8 cellular contexts compared by ENCODE assay signal in the genomic region with DNA sequence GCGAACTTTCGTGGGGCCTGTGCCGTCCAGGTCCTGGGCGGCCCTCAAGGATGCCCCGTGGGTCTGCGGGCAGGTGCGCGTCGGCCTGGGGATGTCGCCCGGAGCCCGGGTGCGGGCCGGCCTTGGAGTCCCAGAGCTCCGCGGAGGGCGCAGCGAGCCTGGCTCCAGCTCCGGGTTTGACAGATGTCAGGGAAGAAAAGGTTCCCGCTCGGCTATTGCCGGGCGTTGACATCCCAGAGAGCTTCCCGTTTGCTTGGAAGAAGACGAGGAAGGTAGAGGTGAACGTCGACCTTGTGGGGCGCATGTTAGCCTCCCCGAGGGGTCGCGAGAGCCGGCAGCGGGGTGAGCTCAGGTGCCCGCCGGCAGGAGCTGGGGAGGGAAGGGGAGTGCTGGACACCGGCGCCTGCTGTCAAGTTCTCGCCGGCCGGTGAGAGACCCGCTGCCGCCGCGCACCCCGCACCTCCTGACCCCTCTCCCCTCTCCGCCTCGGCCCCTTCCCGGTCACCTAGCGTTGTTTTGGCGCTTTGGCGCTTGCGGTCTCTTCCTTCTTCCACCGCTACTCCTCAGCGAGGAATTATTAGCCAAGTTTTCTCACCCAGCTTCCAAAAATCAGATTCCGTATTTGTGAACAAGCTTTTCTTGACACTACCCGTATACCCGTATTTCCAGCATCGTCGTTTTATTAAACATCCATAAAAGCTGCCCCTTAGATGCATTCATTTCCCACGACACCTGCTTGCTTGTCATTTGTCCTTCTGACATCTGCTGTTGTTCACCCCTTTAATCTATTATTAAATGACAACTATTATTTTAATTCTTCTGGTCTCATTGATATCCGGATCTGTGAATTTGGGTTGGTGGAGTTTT. TPM values are rescaled to one million over a fixed set of nuclear protein-coding genes. Genes with fewer than 3 reads are reported as not detected.
DNase-seq lines count a peak whose midpoint lies in the region; ATAC-seq and TF ChIP-seq lines count a peak whose summit lies in the region.

No MANE protein-coding gene starts in this region.

- whole genome bisulfite sequencing in psoas muscle, 3 donors, result 6 to 12% (median 10%) methylated on average over 57 to 61 of the region's 61 CpGs

- TF ChIP-seq CTCF in foreskin keratinocyte (conservative IDR thresholded peaks at IDR 0.05), result no peak
- TF ChIP-seq CTCF in psoas muscle (IDR thresholded peaks at IDR 0.05), result no peak

- H3K9me3 Mint-ChIP-seq in T-cell, result no peaks in the 10 kb centered on the region

- intact Hi-C loops in Right ventricle myocardium inferior (cut with DNase I), result no loop called here
- intact Hi-C loops in left cardiac atrium (cut with DNase I), result no loop called here
- intact Hi-C loops in psoas muscle (cut with DNase I), result loop anchor here (5.0 kb wide), 1 partner anchor 53 kb away; no protein-coding TSS in a partner anchor

- H3K27ac Mint-ChIP-seq in T-cell, result peak overlapping the region; percentile 87 to 90

- H3K36me3 Mint-ChIP-seq in T-cell, result peaks cover 4% of the 10 kb centered on the region

- H3K4me3 Mint-ChIP-seq in T-cell, result peak overlapping the region; percentile 89 to 100 (median 90)

- peaks cover 6% of the 10 kb centered on the region for H3K4me1 ChIP-seq in foreskin keratinocyte
- H3K4me1 ChIP-seq in psoas muscle, result peaks cover 50% of the 10 kb centered on the region

- no peaks in the 10 kb centered on the region for H3K27me3 ChIP-seq in foreskin keratinocyte
- H3K27me3 ChIP-seq in psoas muscle (ENCODE audit: insufficient read depth in 3 of 3, low read length in 2 of 3), result no peaks in the 10 kb centered on the region

- CTCF ChIA-PET in T-cell (lab: Charles Lee), result interaction anchor here (0.6 to 1.2 kb wide), 9 partner anchors 9 to 1402 kb away, joined by 3 to 7 read pairs (median 3); no protein-coding TSS in a partner anchor

- peaks cover 59 to 64% (median 61%) of the 10 kb centered on the region in 3 donors for H3K4me1 Mint-ChIP-seq in T-cell

- H3K27me3 Mint-ChIP-seq in T-cell, result no peaks in the 10 kb centered on the region

- peak overlapping the region; percentile 99 for H3K4me3 ChIP-seq in psoas muscle

- no peaks in the 10 kb centered on the region for H3K36me3 ChIP-seq in psoas muscle (ENCODE audit: insufficient read depth in 1 of 2, low read depth in 1 of 2)

- H3K27ac ChIP-seq in foreskin keratinocyte (peak overlapping the region; percentile 62), psoas muscle (peak overlapping the region; percentile 93)

- no peaks in the 10 kb centered on the region for H3K9me3 ChIP-seq in psoas muscle

- DNase-seq in Right ventricle myocardium inferior (ENCODE audit: missing footprints) (peak; percentile 76), left cardiac atrium (no peak), T-cell (peak in 3 of 34 experiments; percentile 11 to 29 (median 23)), foreskin keratinocyte (no peak), psoas muscle (peak; percentile 24 to 54), SW 1271 (lab: John Stamatoyannopoulos, UW) (no peak)

- ATAC-seq in Right ventricle myocardium inferior (no peak), left cardiac atrium (no peak), T-cell (replicated peaks in 1 of 4) (no peak), foreskin keratinocyte (no peak), psoas muscle (no peak), HG03432 (IDR thresholded peaks at IDR 0.05; ENCODE audit: unreplicated experiment) (no peak), GM21717 (IDR thresholded peaks at IDR 0.05; ENCODE audit: unreplicated experiment) (no peak)

- POLR2A ChIA-PET in T-cell (lab: Charles Lee), result interaction anchor here (0.5 to 1.1 kb wide), 3 partner anchors 23 to 51 kb away, joined by 3 read pairs; no protein-coding TSS in a partner anchor

RNA-seq across cellular contexts. Expression of a gene that starts 1.3 kb away (rescaled TPM):
- 9.5 TPM for total RNA-seq in Right ventricle myocardium inferior
- 10 to 100 TPM in 1 of 2 donors, 1 to 10 TPM in 1; 7.8 to 17.0 TPM for total RNA-seq in left cardiac atrium
- 10 to 100 TPM; 67.9 to 99.2 (median 72.1) TPM for total RNA-seq in T-cell
- 17.6 and 28.7 TPM in 2 replicates for total RNA-seq in foreskin keratinocyte
- 12.1 and 16.6 TPM in 2 replicates for polyA plus RNA-seq in foreskin keratinocyte
- 10 to 100 TPM; 15.1 to 35.4 (median 23.4) TPM for total RNA-seq in psoas muscle
- 10 to 100 TPM in 2 of 3 donors, 1 to 10 TPM in 1; 7.4 to 34.6 (median 28.2) TPM for polyA plus RNA-seq in psoas muscle

Comparison
In these comparisons a context has a peak if more than half of its experiments do, and no peak if none do; other contexts are left out.
1. DNase-seq: peak in Right ventricle myocardium inferior (single experiment) and psoas muscle (2 of 2); none in left cardiac atrium (single experiment), foreskin keratinocyte (0 of 2) and SW 1271 (0 of 2).
2. intact Hi-C loops: an anchor here in psoas muscle (5.0 kb wide); none called in Right ventricle myocardium inferior and left cardiac atrium.